In genomic region chr7:120519224-120519623, GRCh38 we compare ENCODE assay signal across 36 cellular contexts.
"Had no signal": no experiment of that assay in that cellular context is flagged by ENCODE, and none has a peak within 500 bp of the region (broad histone marks: within the 10 kb centered on the region; RNA-seq: fewer than 3 reads in every experiment).

No MANE protein-coding gene starts in this region.

- H3K27ac ChIP-seq: ascending aorta, cardiac muscle cell, Peyer's patch, SJSA1 had no signal

- DNase-seq: activated CD4-positive, alpha-beta T cell treated with anti-CD3 and anti-CD28 coated beads for 36 hours; activated CD4-positive, alpha-beta T cell treated with anti-CD3 and anti-CD28 coated beads, Interleukin-2, amount 10 ng/mL, durations not matched to agents 7 days and 5 days; activated CD4-positive, alpha-beta T cell treated with anti-CD3 and anti-CD28 coated beads, Interleukin-2, amount 50 U/mL, for 48 hours; activated CD8-positive, alpha-beta T cell treated with anti-CD3 and anti-CD28 coated beads, Interleukin-2, amount 10 ng/mL, durations not matched to agents 7 days and 5 days; activated gamma-delta T cell; activated naive CD4-positive, alpha-beta T cell treated with Interleukin-2 at 50 U/mL for 16 hours; activated naive CD8-positive, alpha-beta T cell treated with anti-CD3 and anti-CD28 coated beads, Interleukin-2, amount 10 ng/mL, durations not matched to agents 7 days and 5 days; activated T-cell treated with anti-CD3 and anti-CD28 coated beads, Interleukin-2, amount 50 U/mL, for 24 hours; amygdala; Karpas-422; NCI-H1048; NCI-H1105 treated with DMSO at 0.1 percent for 48 hours; NCI-H1436; NCI-H1694; NCI-H1930; NCI-H2107; NCI-H2171; NCI-H2227 treated with DMSO at 0.1 percent for 48 hours; NCI-H446; NCI-H510A treated with DMSO at 0.1 percent for 48 hours; NCI-H69; NK-92 treated with Interleukin-12 subunit alpha and Interleukin-12 subunit beta, amount 100 ng/mL, for 24 hours; PC-3; Peyer's patch; RPMI8226; SHP77 treated with DMSO at 0.1 percent for 48 hours; SK-N-SH had no signal

- H3K27me3 ChIP-seq: ascending aorta, cardiac muscle cell, Peyer's patch had no signal

- H3K36me3 Mint-ChIP-seq: activated naive CD4-positive, alpha-beta T cell treated with anti-CD3 and anti-CD28 coated beads, Interleukin-2, amount 50 U/mL, for 24 hours; activated naive CD8-positive, alpha-beta T cell treated with anti-CD3 and anti-CD28 coated beads, Interleukin-2, amount 10 ng/mL, durations not matched to agents 7 days and 5 days had no signal

- H3K4me2 ChIP-seq: SK-N-SH had no signal

- H3K4me1 ChIP-seq: ascending aorta, Peyer's patch, SJSA1 had no signal

- H3K9me3 Mint-ChIP-seq: activated CD4-positive, alpha-beta T cell treated with anti-CD3 and anti-CD28 coated beads, Interleukin-2, amount 10 ng/mL, durations not matched to agents 7 days and 5 days; activated naive CD4-positive, alpha-beta T cell treated with anti-CD3 and anti-CD28 coated beads, Interleukin-2, amount 50 U/mL, for 24 hours; activated T-helper 2 cell treated with anti-CD3 and anti-CD28 coated beads, Interferon-gamma antibody, Interleukin-2, Interleukin-4, amounts not matched to agents 10 μg/mL and 5 μg/mL and 100 μg/mL, durations not matched to agents 14 hours and 24 hours and 36 hours; T-helper 1 cell treated with Interleukin-12 subunit alpha and Interleukin-12 subunit beta and Interleukin-4 antibody, amounts not matched to agents 30 μg/mL and 1 μg/mL, for 36 hours; T-helper 2 cell treated with Interferon-gamma antibody and Interleukin-4, amounts not matched to agents 5 μg/mL and 100 μg/mL, for 36 hours had no signal

- H3K4me3 ChIP-seq: ascending aorta, cardiac muscle cell, Peyer's patch, SJSA1 had no signal

- ATAC-seq: activated CD4-positive, alpha-beta T cell treated with anti-CD3 and anti-CD28 coated beads for 36 hours; activated CD4-positive, CD25-positive, alpha-beta regulatory T cell treated with anti-CD3 and anti-CD28 coated beads, Interleukin-2, amount 50 U/mL, for 24 hours; activated CD8-positive, alpha-beta T cell treated with anti-CD3 and anti-CD28 coated beads, Interleukin-2, amount 10 ng/mL, durations not matched to agents 7 days and 5 days; PC-3 had no signal

- H3K4me3 Mint-ChIP-seq: activated CD4-positive, alpha-beta T cell treated with anti-CD3 and anti-CD28 coated beads for 36 hours; activated CD4-positive, alpha-beta T cell treated with anti-CD3 and anti-CD28 coated beads, Interleukin-2, amount 10 ng/mL, durations not matched to agents 7 days and 5 days; activated CD8-positive, alpha-beta T cell treated with anti-CD3 and anti-CD28 coated beads, Interleukin-2, amount 10 ng/mL, durations not matched to agents 7 days and 5 days; activated naive CD4-positive, alpha-beta T cell treated with anti-CD3 and anti-CD28 coated beads, Interleukin-2, amount 50 U/mL, for 24 hours; activated naive CD8-positive, alpha-beta T cell treated with anti-CD3 and anti-CD28 coated beads, Interleukin-2, amount 10 ng/mL, durations not matched to agents 7 days and 5 days; activated T-cell treated with anti-CD3 and anti-CD28 coated beads, Interleukin-2, amount 50 U/mL, for 24 hours; central memory CD8-positive, alpha-beta T cell; T-helper 1 cell treated with Interleukin-12 subunit alpha and Interleukin-12 subunit beta and Interleukin-4 antibody, amounts not matched to agents 30 μg/mL and 1 μg/mL, for 36 hours; T-helper 2 cell treated with Interferon-gamma antibody and Interleukin-4, amounts not matched to agents 5 μg/mL and 100 μg/mL, for 36 hours had no signal

- H3K27ac Mint-ChIP-seq: activated CD4-positive, alpha-beta T cell treated with anti-CD3 and anti-CD28 coated beads for 36 hours; activated CD4-positive, alpha-beta T cell treated with anti-CD3 and anti-CD28 coated beads, Interleukin-2, amount 10 ng/mL, durations not matched to agents 7 days and 5 days; activated CD8-positive, alpha-beta T cell treated with anti-CD3 and anti-CD28 coated beads, Interleukin-2, amount 10 ng/mL, durations not matched to agents 7 days and 5 days; activated naive CD4-positive, alpha-beta T cell treated with anti-CD3 and anti-CD28 coated beads, Interleukin-2, amount 50 U/mL, for 24 hours; activated naive CD8-positive, alpha-beta T cell treated with anti-CD3 and anti-CD28 coated beads, Interleukin-2, amount 10 ng/mL, durations not matched to agents 7 days and 5 days; activated T-cell treated with anti-CD3 and anti-CD28 coated beads, Interleukin-2, amount 50 U/mL, for 24 hours; activated T-helper 2 cell treated with anti-CD3 and anti-CD28 coated beads, Interferon-gamma antibody, Interleukin-2, Interleukin-4, amounts not matched to agents 10 μg/mL and 5 μg/mL and 100 μg/mL, durations not matched to agents 14 hours and 24 hours and 36 hours; T-helper 1 cell treated with Interleukin-12 subunit alpha and Interleukin-12 subunit beta and Interleukin-4 antibody, amounts not matched to agents 30 μg/mL and 1 μg/mL, for 36 hours; T-helper 2 cell treated with Interferon-gamma antibody and Interleukin-4, amounts not matched to agents 5 μg/mL and 100 μg/mL, for 36 hours had no signal

- H3K27me3 Mint-ChIP-seq: activated CD4-positive, alpha-beta T cell treated with anti-CD3 and anti-CD28 coated beads for 36 hours; activated CD4-positive, alpha-beta T cell treated with anti-CD3 and anti-CD28 coated beads, Interleukin-2, amount 10 ng/mL, durations not matched to agents 7 days and 5 days; activated naive CD4-positive, alpha-beta T cell treated with anti-CD3 and anti-CD28 coated beads, Interleukin-2, amount 50 U/mL, for 24 hours; activated naive CD8-positive, alpha-beta T cell treated with anti-CD3 and anti-CD28 coated beads, Interleukin-2, amount 10 ng/mL, durations not matched to agents 7 days and 5 days; activated T-cell treated with anti-CD3 and anti-CD28 coated beads, Interleukin-2, amount 50 U/mL, for 24 hours; central memory CD8-positive, alpha-beta T cell had no signal

- H3K4me1 Mint-ChIP-seq: activated CD4-positive, alpha-beta T cell treated with anti-CD3 and anti-CD28 coated beads for 36 hours; activated CD4-positive, alpha-beta T cell treated with anti-CD3 and anti-CD28 coated beads, Interleukin-2, amount 10 ng/mL, durations not matched to agents 7 days and 5 days; activated naive CD4-positive, alpha-beta T cell treated with anti-CD3 and anti-CD28 coated beads, Interleukin-2, amount 50 U/mL, for 24 hours; activated naive CD8-positive, alpha-beta T cell treated with anti-CD3 and anti-CD28 coated beads, Interleukin-2, amount 10 ng/mL, durations not matched to agents 7 days and 5 days; central memory CD8-positive, alpha-beta T cell had no signal

- H3K36me3 ChIP-seq: ascending aorta, cardiac muscle cell, Peyer's patch, SJSA1 had no signal

- H3K9ac ChIP-seq: SK-N-SH had no signal

- H3K9me3 ChIP-seq: ascending aorta, Peyer's patch, SJSA1, SK-N-SH had no signal
